ENCODE assay signal across 21 cellular contexts in genomic region chr11:121123670-121124069, GRCh38. TPM values are rescaled to one million over a fixed set of nuclear protein-coding genes. Genes with fewer than 3 reads are reported as not detected.
DNase-seq lines count a peak whose midpoint lies in the region; ATAC-seq, FAIRE-seq and TF ChIP-seq lines count a peak whose summit lies in the region.
"Had no signal": no experiment of that assay in that cellular context is flagged by ENCODE, and none has a peak within 500 bp of the region (broad histone marks: within the 10 kb centered on the region; RNA-seq: fewer than 3 reads in every experiment).

No MANE protein-coding gene starts in this region.

- no peaks in the 10 kb centered on the region for H3K36me3 ChIP-seq in HepG2 (replicated peaks in 1 of 2; ENCODE audit: control insufficient read depth in 1 of 2, insufficient read depth in 2 of 2, low read length in 2 of 2)
- H3K36me3 ChIP-seq in aorta (ENCODE audit: control insufficient read depth in 1 of 2, insufficient read depth in 2 of 2, low read length in 1 of 2) = no peaks in the 10 kb centered on the region
- H3K36me3 ChIP-seq: HAP-1 had no signal

- DNase-seq in left ventricle myocardium superior = no peak
- DNase-seq in cardiac septum (ENCODE audit: low spot score) = no peak
- no peak for DNase-seq in HepG2 (ENCODE audit: low spot score)
- no peak for DNase-seq in sciatic nerve (ENCODE audit: low spot score)
- DNase-seq in aorta = no peak
- no peak for DNase-seq in COLO829 (ENCODE audit: low spot score)
- DNase-seq: 8988T; CD8-positive, alpha-beta T cell; COR-L47; DMS 273 treated with DMSO at 0.1 percent for 48 hours; DMS53; GF-D8; KBM-7 had no signal

- no peak for TF ChIP-seq CTCF in HepG2 (CRISPR knock-in tag; IDR thresholded peaks at IDR 0.05)

- TF ChIP-seq POLR2A in HepG2 (IDR thresholded peaks at IDR 0.05; ENCODE audit: insufficient read depth in 1 of 2, low read depth in 2 of 2, low read length in 2 of 2) = no peak

- H3K4me3 ChIP-seq in HepG2 (replicated peaks in 1 of 3; ENCODE audit: insufficient read depth in 1 of 3, low read depth in 2 of 3, low read length in 3 of 3) (no peak overlapping the region), aorta (ENCODE audit: low read length in 2 of 2) (no peak overlapping the region)
- H3K4me3 ChIP-seq: BLaER1 treated with 17β-estradiol and CSF1 and Interleukin-3, amounts not matched to agents 10 nM and 100 nM; HAP-1 had no signal

- CTCF ChIA-PET in HepG2 (lab: Yijun Ruan, JAX; ENCODE audit: low intra/inter-chr PET ratio, low total read pairs) = no interaction called here

- in situ Hi-C loops in HepG2 (cut with HindIII; ENCODE audit: extremely low pct_ligation_motif_present, low pct_unique_long_range_greater_than_20kb) = no loop called here

- no TSS peak for BruUV-seq in HepG2 (replicated peaks; lab: Mats Ljungman, UMichigan)

- no peak for FAIRE-seq in HepG2 (lab: Jason Lieb, UNC)
- FAIRE-seq: GM19239, H1, HTR-8/SVneo had no signal

- peaks cover 16% of the 10 kb centered on the region for H3K9me3 ChIP-seq in HepG2 (ENCODE audit: low read length)
- peaks cover 4% of the 10 kb centered on the region for H3K9me3 ChIP-seq in aorta (ENCODE audit: control insufficient read depth, low read length)

- no peak for TF ChIP-seq RAD21 in HepG2 (CRISPR knock-in tag; IDR thresholded peaks at IDR 0.05)

- H3K27me3 ChIP-seq in HepG2 (ENCODE audit: control insufficient read depth in 1 of 2, insufficient read depth in 2 of 2, low read length in 2 of 2) (no peaks in the 10 kb centered on the region; a peak in 1 of 5 replicates), aorta (ENCODE audit: control insufficient read depth in 1 of 2, insufficient read depth in 2 of 2, low read length in 1 of 2) (no peaks in the 10 kb centered on the region)
- H3K27me3 ChIP-seq: BLaER1 treated with 17β-estradiol and CSF1 and Interleukin-3, amounts not matched to agents 10 nM and 100 nM had no signal

- no peak for TF ChIP-seq EP300 in HepG2 (IDR thresholded peaks at IDR 0.05; ENCODE audit: low read depth in 2 of 2, low read length in 2 of 2)
- no peak for TF ChIP-seq EP300 in HepG2 (CRISPR knock-in tag; IDR thresholded peaks at IDR 0.05; ENCODE audit: borderline replicate concordance)

- ATAC-seq in left ventricle myocardium superior = peak; percentile 18
- no peak for ATAC-seq in HepG2
- ATAC-seq in sciatic nerve = peak; percentile 24
- peak; percentile 32 for ATAC-seq in aorta (ENCODE audit: low FRiP score)
- no peak for ATAC-seq in HG02970 (IDR thresholded peaks at IDR 0.05; ENCODE audit: low FRiP score, unreplicated experiment)
- ATAC-seq in GM18502 (IDR thresholded peaks at IDR 0.05; ENCODE audit: poor library complexity, unreplicated experiment) = no peak
- ATAC-seq: CD8-positive, alpha-beta T cell had no signal

- H3K4me2 ChIP-seq in HepG2 (ENCODE audit: low read depth, low read length) = no peak overlapping the region

- no peak overlapping the region for H3K9ac ChIP-seq in HepG2 (ENCODE audit: insufficient read depth, low read depth, low read length)
- H3K9ac ChIP-seq: BLaER1 treated with 17β-estradiol and CSF1 and Interleukin-3, amounts not matched to agents 10 nM and 100 nM had no signal

- WGBS in HepG2 (ENCODE audit: low lambda C conversion rate) = 47% methylated on average over 5 of the region's 5 CpGs
- 3 to 10% methylated on average over 5 of the region's 5 CpGs for WGBS in aorta, 2 donors

- no peaks in the 10 kb centered on the region for H3K4me1 ChIP-seq in HepG2 (ENCODE audit: insufficient read depth, low read length)
- no peaks in the 10 kb centered on the region for H3K4me1 ChIP-seq in aorta (ENCODE audit: control insufficient read depth in 1 of 2, insufficient read depth in 2 of 2, low read length in 2 of 2)
- H3K4me1 ChIP-seq: HAP-1 had no signal

- H3K27ac ChIP-seq in HepG2 (ENCODE audit: extremely low read length, insufficient read depth, low read length) (no peak overlapping the region), aorta (ENCODE audit: low read depth in 1 of 2, low read length in 2 of 2) (no peak overlapping the region)
- H3K27ac ChIP-seq: BLaER1 treated with 17β-estradiol and CSF1 and Interleukin-3, amounts not matched to agents 10 nM and 100 nM had no signal

- no peaks in the 10 kb centered on the region for H3K79me2 ChIP-seq in HepG2 (ENCODE audit: insufficient read depth, low read length)

- POLR2A ChIA-PET in HepG2 (lab: Yijun Ruan, JAX) = no interaction called here

- no peak overlapping the region for H2AFZ ChIP-seq in HepG2 (ENCODE audit: low read length)

- intact Hi-C loops in left ventricle myocardium superior (cut with micrococcal nuclease) (no loop called here), cardiac septum (cut with DNase I) (no loop called here), HepG2 (cut with micrococcal nuclease; ENCODE audit: unreplicated experiment) (no loop called here), sciatic nerve (cut with DNase I) (no loop called here), aorta (cut with DNase I) (no loop called here)

- H4K20me1 ChIP-seq in HepG2 (ENCODE audit: insufficient read depth, low read length) = no peaks in the 10 kb centered on the region
- H4K20me1 ChIP-seq: BLaER1 treated with 17β-estradiol and CSF1 and Interleukin-3, amounts not matched to agents 10 nM and 100 nM had no signal

TF ChIP-seq in HepG2, 621 proteins besides CTCF, POLR2A, EP300 and RAD21:
- peak; percentile 90 for TF ChIP-seq CREB1 (IDR thresholded peaks at IDR 0.05)
- TF ChIP-seq CREB1 (CRISPR knock-in tag; IDR thresholded peaks at IDR 0.05) = no peak
- TF ChIP-seq ZNF563 (CRISPR knock-in tag; IDR thresholded peaks at IDR 0.05) = no peak
- TF ChIP-seq ATF7 (IDR thresholded peaks at IDR 0.05) = peak; percentile 93
- no peak for TF ChIP-seq ATF7 (CRISPR knock-in tag; IDR thresholded peaks at IDR 0.05)

RNA-seq across cellular contexts. Expression of gene TECTA, which starts 22.6 kb away (rescaled TPM):
- total RNA-seq in left ventricle myocardium superior (0.72 TPM), cardiac septum (1.2 TPM), HepG2 (2016; rRNA removed; fragmentation: Illumina TruSeq; extraction: Trizol) (0.04 and 0.08 TPM in 2 replicates), sciatic nerve (0.76 TPM), aorta (under 1 TPM; 0.63 to 0.75 TPM)
- total RNA-seq in HepG2 (2016; cell fraction: cytosol; rRNA removed; fragmentation: Illumina TruSeq; extraction: Trizol; ENCODE audit: low read depth) = 0.09 TPM in 1 of 2 replicates, not detected in the other
- 0.03 and 0.04 TPM in 2 replicates for total RNA-seq in HepG2 (2016; cell fraction: insoluble cytoplasmic fraction; rRNA removed; fragmentation: Illumina TruSeq; extraction: Trizol)
- total RNA-seq in HepG2 (2016; cell fraction: membrane; rRNA removed; fragmentation: Illumina TruSeq; extraction: Trizol) = 0.03 TPM in 1 of 2 replicates, not detected in the other
- 0.16 TPM in 1 of 2 replicates, not detected in the other for total RNA-seq in HepG2 (2016; cell fraction: nucleus; rRNA removed; fragmentation: Illumina TruSeq; extraction: Trizol)
- polyA plus RNA-seq in HepG2 (2011; rRNA removed) (0.17 and 0.27 TPM in 2 replicates), aorta (under 1 TPM in 1 of 2 donors, not detected in 1; 0.95 TPM)
- 0.05 and 0.21 TPM in 2 replicates for polyA plus RNA-seq in HepG2 (2011; cell fraction: cytosol; rRNA removed)
- 0.80 and 1.8 TPM in 2 replicates for polyA plus RNA-seq in HepG2 (2011; cell fraction: nucleus; rRNA removed)
- 0.08 and 0.27 TPM in 2 replicates for polyA plus RNA-seq in HepG2 (2012)
- not detected in 2 replicates for polyA plus RNA-seq in HepG2 (2016; cell fraction: cytosol; fragmentation: Illumina TruSeq; extraction: Trizol; ENCODE audit: low read depth)
- polyA plus RNA-seq in HepG2 (2016; cell fraction: insoluble cytoplasmic fraction; fragmentation: Illumina TruSeq; extraction: Trizol; ENCODE audit: low read depth) = 0.11 and 0.14 TPM in 2 replicates
- not detected in 2 replicates for polyA plus RNA-seq in HepG2 (2016; cell fraction: membrane; fragmentation: Illumina TruSeq; extraction: Trizol; ENCODE audit: low read depth)
- 0.25 and 0.27 TPM in 2 replicates for polyA plus RNA-seq in HepG2 (2016; cell fraction: nucleus; fragmentation: Illumina TruSeq; extraction: Trizol; ENCODE audit: insufficient read depth, low read depth)
- polyA minus RNA-seq in HepG2 (2011; rRNA and poly(A)+ RNA removed; ENCODE audit: low replicate concordance) = 0.32 TPM in 1 of 2 replicates, not detected in the other
- polyA minus RNA-seq in HepG2 (2011; cell fraction: cytosol; rRNA and poly(A)+ RNA removed) = 0.20 TPM in 1 of 2 replicates, not detected in the other
- polyA minus RNA-seq in HepG2 (2011; cell fraction: nucleus; rRNA and poly(A)+ RNA removed) = 0.37 and 0.64 TPM in 2 replicates
- polyA plus RNA-seq: IgD-negative memory B cell had no signal

Comparison
In these comparisons a context has a peak if more than half of its experiments do, and no peak if none do; other contexts are left out.
1. ATAC-seq: peak in left ventricle myocardium superior (single experiment), sciatic nerve (single experiment) and aorta (single experiment); none in HepG2 (single experiment), HG02970 (single experiment) and GM18502 (single experiment).